In genomic region chr12:62001424-62001823, GRCh38 we compare ENCODE assay signal across 35 cellular contexts.
A peak's percentile ranks its signal among the peaks of the same experiment; 100 is the strongest.
DNase-seq lines count a peak whose midpoint lies in the region; ATAC-seq, FAIRE-seq and TF ChIP-seq lines count a peak whose summit lies in the region.
"Had no signal": no experiment of that assay in that cellular context is flagged by ENCODE, and none has a peak within 500 bp of the region (broad histone marks: within the 10 kb centered on the region; RNA-seq: fewer than 3 reads in every experiment).

No MANE protein-coding gene starts in this region.

- H3K4me3 Mint-ChIP-seq in activated naive CD4-positive, alpha-beta T cell treated with anti-CD3 and anti-CD28 coated beads for 36 hours = no peak overlapping the region
- H3K4me3 Mint-ChIP-seq: B cell; CD14-positive monocyte; CD4-positive, alpha-beta memory T cell; CD4-positive, alpha-beta T cell; CD4-positive, CD25-positive, alpha-beta regulatory T cell; CD8-positive, alpha-beta memory T cell; CD8-positive, alpha-beta T cell had no signal

- no peak overlapping the region for H3K9ac ChIP-seq in kidney (ENCODE audit: low read length in 2 of 2)
- no peak overlapping the region for H3K9ac ChIP-seq in mesenchymal stem cell (ENCODE audit: low read length)
- H3K9ac ChIP-seq: BLaER1; BLaER1 treated with 17β-estradiol and CSF1 and Interleukin-3, amounts not matched to agents 10 nM and 100 nM had no signal

- POLR2A ChIA-PET in HEK293 (lab: Yijun Ruan, JAX) = no interaction called here

- FAIRE-seq in kidney (lab: Jason Lieb, UNC) = no peak
- FAIRE-seq: A204.1, A549, D721Med had no signal

- no peaks in the 10 kb centered on the region for H3K79me1 ChIP-seq in mesenchymal stem cell (replicated peaks; ENCODE audit: low read length, poor library complexity, severe bottlenecking)

- peak overlapping the region; percentile 14 for H2AFZ ChIP-seq in mesenchymal stem cell (ENCODE audit: low read depth, low read length)

- H4K8ac ChIP-seq in mesenchymal stem cell (ENCODE audit: low read length) = no peak overlapping the region

- H2BK15ac ChIP-seq in mesenchymal stem cell (ENCODE audit: low read depth, poor library complexity, severe bottlenecking) = no peak overlapping the region

- no peak for TF ChIP-seq EP300 in upper lobe of left lung (IDR thresholded peaks at IDR 0.05)

- H3K4me3 ChIP-seq in HEK293 (ENCODE audit: low read depth, low read length) (no peak overlapping the region), kidney (ENCODE audit: low read length in 2 of 2) (no peak overlapping the region), mesenchymal stem cell (ENCODE audit: insufficient read depth in 1 of 2, low read depth in 1 of 2, low read length in 2 of 2) (no peak overlapping the region), upper lobe of left lung (no peak overlapping the region)
- H3K4me3 ChIP-seq: A549; BLaER1; BLaER1 treated with 17β-estradiol and CSF1 and Interleukin-3, amounts not matched to agents 10 nM and 100 nM had no signal

- H3K14ac ChIP-seq in mesenchymal stem cell (ENCODE audit: low read length in 2 of 2) = no peak overlapping the region

- CTCF ChIA-PET in HEK293 (lab: Yijun Ruan, JAX) = no interaction called here
- CTCF ChIA-PET in activated naive CD4-positive, alpha-beta T cell treated with anti-CD3 and anti-CD28 coated beads for 36 hours (lab: Charles Lee) = no interaction called here

- no peak overlapping the region for H3K4me2 ChIP-seq in mesenchymal stem cell (ENCODE audit: low read length, poor library complexity, severe bottlenecking)
- H3K4me2 ChIP-seq: A549; BLaER1; BLaER1 treated with 17β-estradiol and CSF1 and Interleukin-3, amounts not matched to agents 10 nM and 100 nM had no signal

- ATAC-seq in GM21367 (IDR thresholded peaks at IDR 0.05; ENCODE audit: unreplicated experiment) = no peak
- ATAC-seq in upper lobe of left lung (ENCODE audit: low FRiP score in 2 of 2) = no peak
- ATAC-seq: A549; CD8-positive, alpha-beta T cell had no signal

- no peak overlapping the region for H2BK12ac ChIP-seq in mesenchymal stem cell (ENCODE audit: low read length in 2 of 2)

- no peak overlapping the region for H2BK120ac ChIP-seq in mesenchymal stem cell (ENCODE audit: low read depth, low read length)

- no peak overlapping the region for H3K18ac ChIP-seq in mesenchymal stem cell (ENCODE audit: low read depth in 1 of 2, low read length in 2 of 2)

- TF ChIP-seq CTCF in HEK293 (tag by site-specific recombination; IDR thresholded peaks at IDR 0.05) = no peak
- TF ChIP-seq CTCF in kidney (IDR thresholded peaks at IDR 0.05; ENCODE audit: borderline replicate concordance, extremely low read depth, insufficient read depth) = no peak
- TF ChIP-seq CTCF in upper lobe of left lung (IDR thresholded peaks at IDR 0.05) = no peak

- no peak overlapping the region for H4K91ac ChIP-seq in mesenchymal stem cell (ENCODE audit: low read length)

- H3K9me3 Mint-ChIP-seq in activated naive CD4-positive, alpha-beta T cell treated with anti-CD3 and anti-CD28 coated beads for 36 hours = no peaks in the 10 kb centered on the region
- H3K9me3 Mint-ChIP-seq: CD4-positive, alpha-beta T cell; CD4-positive, CD25-positive, alpha-beta regulatory T cell; CD8-positive, alpha-beta T cell had no signal

- no peaks in the 10 kb centered on the region for H3K36me3 ChIP-seq in HEK293 (ENCODE audit: control insufficient read depth in 2 of 2, insufficient read depth in 1 of 2, low read length in 2 of 2)
- H3K36me3 ChIP-seq in kidney (ENCODE audit: control insufficient read depth in 1 of 2, insufficient read depth in 2 of 2, low read length in 2 of 2) = no peaks in the 10 kb centered on the region
- no peaks in the 10 kb centered on the region for H3K36me3 ChIP-seq in mesenchymal stem cell (ENCODE audit: control insufficient read depth in 1 of 2, insufficient read depth in 2 of 2, low read depth in 1 of 2, low read length in 2 of 2)
- H3K36me3 ChIP-seq in upper lobe of left lung = no peaks in the 10 kb centered on the region
- H3K36me3 ChIP-seq: BE2C; BLaER1; BLaER1 treated with 17β-estradiol and CSF1 and Interleukin-3, amounts not matched to agents 10 nM and 100 nM had no signal

- intact Hi-C loops in kidney (cut with DNase I) = no loop called here
- intact Hi-C loops in activated naive CD4-positive, alpha-beta T cell treated with anti-CD3 and anti-CD28 coated beads for 36 hours (cut with micrococcal nuclease) = no loop called here

- H3K27ac ChIP-seq in HEK293 (ENCODE audit: extremely low read depth, low read depth, low read length) (no peak overlapping the region), kidney (ENCODE audit: low read depth in 2 of 2, low read length in 2 of 2) (no peak overlapping the region), mesenchymal stem cell (ENCODE audit: low read length, poor library complexity, severe bottlenecking) (no peak overlapping the region), upper lobe of left lung (no peak overlapping the region)
- H3K27ac ChIP-seq: 22Rv1; A549; BLaER1; BLaER1 treated with 17β-estradiol and CSF1 and Interleukin-3, amounts not matched to agents 10 nM and 100 nM; C4-2B had no signal

- H2BK5ac ChIP-seq in mesenchymal stem cell (ENCODE audit: low read depth, low read length, poor library complexity, severe bottlenecking) = no peak overlapping the region

- H3K27me3 ChIP-seq in mesenchymal stem cell (ENCODE audit: control insufficient read depth in 1 of 2, insufficient read depth in 1 of 2, low read length in 2 of 2) (no peaks in the 10 kb centered on the region), upper lobe of left lung (no peaks in the 10 kb centered on the region)
- H3K27me3 ChIP-seq: BE2C; BLaER1; BLaER1 treated with 17β-estradiol and CSF1 and Interleukin-3, amounts not matched to agents 10 nM and 100 nM had no signal

- H3K4me1 ChIP-seq in HEK293 (ENCODE audit: control insufficient read depth, insufficient read depth, low read length) = no peaks in the 10 kb centered on the region
- H3K4me1 ChIP-seq in kidney (ENCODE audit: control insufficient read depth in 1 of 2, insufficient read depth in 1 of 2, low read depth in 1 of 2, low read length in 2 of 2) = no peaks in the 10 kb centered on the region
- H3K4me1 ChIP-seq in mesenchymal stem cell (ENCODE audit: control insufficient read depth, insufficient read depth, low read depth, low read length) = no peaks in the 10 kb centered on the region
- H3K4me1 ChIP-seq in upper lobe of left lung = no peaks in the 10 kb centered on the region
- H3K4me1 ChIP-seq: A549, BE2C, BLaER1 had no signal

- no peak for TF ChIP-seq POLR2A in upper lobe of left lung (IDR thresholded peaks at IDR 0.05)

- no peaks in the 10 kb centered on the region for H3K9me3 ChIP-seq in HEK293 (ENCODE audit: control insufficient read depth, insufficient read depth, low read depth, low read length)
- no peaks in the 10 kb centered on the region for H3K9me3 ChIP-seq in kidney (ENCODE audit: control insufficient read depth in 1 of 2, low read length in 2 of 2)
- H3K9me3 ChIP-seq in mesenchymal stem cell (ENCODE audit: control insufficient read depth, low read length) = no peaks in the 10 kb centered on the region
- H3K9me3 ChIP-seq in upper lobe of left lung = no peaks in the 10 kb centered on the region
- H3K9me3 ChIP-seq: A549; BE2C; BLaER1; BLaER1 treated with 17β-estradiol and CSF1 and Interleukin-3, amounts not matched to agents 10 nM and 100 nM; Caco-2 had no signal

- H3K4ac ChIP-seq in mesenchymal stem cell (ENCODE audit: low read depth in 1 of 2, low read length in 2 of 2) = no peak overlapping the region

- DNase-seq in kidney (peak; percentile 7), mesenchymal stem cell (no peak), upper lobe of left lung (no peak)
- no peak for DNase-seq in activated naive CD4-positive, alpha-beta T cell treated with anti-CD3 and anti-CD28 coated beads for 36 hours
- DNase-seq: 8988T; ACHN; AML-193; BE2C; C1 segment of cervical spinal cord; Caco-2; Calu3; CD4-positive, alpha-beta memory T cell; CD4-positive, alpha-beta T cell; CD4-positive, CD25-positive, alpha-beta regulatory T cell; CD8-positive, alpha-beta memory T cell; CD8-positive, alpha-beta T cell; COR-L47; DMS 273 treated with DMSO at 0.1 percent for 48 hours; DMS153; DMS53; DMS79; DMS79 treated with DMSO at 0.1 percent for 48 hours; DND-41; EL had no signal

- no peak overlapping the region for H2AK5ac ChIP-seq in mesenchymal stem cell (ENCODE audit: low read length, severe bottlenecking)

- no peaks in the 10 kb centered on the region for H3K4me1 Mint-ChIP-seq in activated naive CD4-positive, alpha-beta T cell treated with anti-CD3 and anti-CD28 coated beads for 36 hours (ENCODE audit: low read depth)
- H3K4me1 Mint-ChIP-seq: B cell; CD4-positive, alpha-beta memory T cell; CD4-positive, CD25-positive, alpha-beta regulatory T cell; CD8-positive, alpha-beta memory T cell had no signal

- H3K36me3 Mint-ChIP-seq in activated naive CD4-positive, alpha-beta T cell treated with anti-CD3 and anti-CD28 coated beads for 36 hours (ENCODE audit: low read depth) = no peaks in the 10 kb centered on the region
- H3K36me3 Mint-ChIP-seq: CD14-positive monocyte; CD4-positive, alpha-beta memory T cell; CD4-positive, CD25-positive, alpha-beta regulatory T cell; CD8-positive, alpha-beta memory T cell; CD8-positive, alpha-beta T cell had no signal

- peaks cover 3% of the 10 kb centered on the region for H3K27me3 Mint-ChIP-seq in activated naive CD4-positive, alpha-beta T cell treated with anti-CD3 and anti-CD28 coated beads for 36 hours (ENCODE audit: low read depth)
- H3K27me3 Mint-ChIP-seq: B cell had no signal

- no peak overlapping the region for H3K27ac Mint-ChIP-seq in activated naive CD4-positive, alpha-beta T cell treated with anti-CD3 and anti-CD28 coated beads for 36 hours
- H3K27ac Mint-ChIP-seq: B cell; CD14-positive monocyte; CD4-positive, alpha-beta memory T cell; CD4-positive, alpha-beta T cell; CD4-positive, CD25-positive, alpha-beta regulatory T cell; CD8-positive, alpha-beta memory T cell; CD8-positive, alpha-beta T cell had no signal

- WGBS in mesenchymal stem cell = 96% methylated on average over 5 of the region's 6 CpGs
- WGBS in upper lobe of left lung, 2 donors = 96 to 97% methylated on average over 6 of the region's 6 CpGs

- no peak overlapping the region for H3K23ac ChIP-seq in mesenchymal stem cell (ENCODE audit: low read length in 2 of 2)

TF ChIP-seq in HEK293, 187 proteins besides CTCF, POLR2A, EP300 and RAD21:
- TF ChIP-seq ZNF561 (tag by site-specific recombination; IDR thresholded peaks at IDR 0.05; ENCODE audit: borderline replicate concordance) = no peak
- peak; percentile 98 for TF ChIP-seq ZNF610 (tag by site-specific recombination; IDR thresholded peaks at IDR 0.05; ENCODE audit: borderline replicate concordance)
TF ChIP-seq in HEK293: peak in this region for 1.
